25 cellular contexts compared by ENCODE assay signal in the genomic region with DNA sequence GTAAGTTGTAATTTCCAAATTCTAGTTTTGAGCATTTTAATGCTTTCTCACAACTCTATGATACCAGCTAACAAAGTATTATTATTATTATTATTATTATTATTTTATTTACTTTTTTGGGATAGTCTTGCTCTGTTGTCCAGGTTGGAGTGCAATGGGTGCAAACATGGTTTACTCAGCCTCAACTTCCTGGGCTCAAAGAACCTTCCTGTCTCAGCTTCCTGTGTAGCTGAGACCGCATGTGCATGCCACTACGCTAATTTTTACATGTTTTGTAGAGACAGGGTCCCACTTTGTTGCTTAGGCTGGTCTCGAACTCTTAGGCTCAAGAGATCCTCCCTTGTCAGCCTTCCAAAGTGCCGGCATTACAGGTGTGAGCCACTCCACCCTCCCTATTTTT.
"Had no signal": no experiment of that assay in that cellular context is flagged by ENCODE, and none has a peak within 500 bp of the region (broad histone marks: within the 10 kb centered on the region; RNA-seq: fewer than 3 reads in every experiment).

No MANE protein-coding gene starts in this region.

- H3K4me1 Mint-ChIP-seq: stimulated activated naive B cell treated with anti-CD40 and anti-IgM and Interleukin-4, amounts not matched to agents 10 μg/mL and 1 μg/mL and 100 μg/mL, for 72 hours had no signal

- H3K27ac ChIP-seq: heart right ventricle, hepatocyte, left lung, lower lobe of right lung, ovary, right atrium auricular region, right lobe of liver, stomach, testis, thyroid gland, uterus had no signal

- H3K4me1 ChIP-seq: heart right ventricle, left lung, lower lobe of right lung, right atrium auricular region, right lobe of liver, stomach, testis, uterus had no signal

- ATAC-seq: heart right ventricle; left colon; left lung; lower lobe of right lung; naive thymus-derived CD8-positive, alpha-beta T cell; right lobe of liver; stimulated activated naive B cell treated with anti-CD40 and anti-IgM and Interleukin-4, amounts not matched to agents 10 μg/mL and 1 μg/mL and 100 μg/mL, for 72 hours; stimulated activated naive CD8-positive, alpha-beta T cell treated with anti-CD3 and anti-CD28 coated beads, Interleukin-15, Interleukin-2, amounts not matched to agents 100 U/mL and 50 U/mL, for 24 hours had no signal

- H3K4me2 ChIP-seq: hepatocyte had no signal

- DNase-seq: heart right ventricle; kidney glomerular epithelial cell; left colon; left lung; lower lobe of right lung; mammary epithelial cell; mesenchymal stem cell; naive thymus-derived CD8-positive, alpha-beta T cell; ovary; right lobe of liver; stimulated activated CD4-positive, alpha-beta T cell treated with anti-CD3 and anti-CD28 coated beads, Interleukin-12 subunit alpha, Interleukin-12 subunit beta, amount 100 ng/mL, for 4 hours; stimulated activated CD4-positive, alpha-beta T cell treated with anti-CD3 and anti-CD28 coated beads, Interleukin-15, amount 100 ng/mL, for 24 hours; stimulated activated CD4-positive, alpha-beta T cell treated with anti-CD3 and anti-CD28 coated beads, Interleukin-2, amount 100 ng/mL, for 24 hours; stimulated activated CD4-positive, alpha-beta T cell treated with anti-CD3 and anti-CD28 coated beads, Interleukin-4, amount 100 ng/mL, for 1 hour; stimulated activated naive B cell treated with anti-CD40 and anti-IgM and Interleukin-4, amounts not matched to agents 10 μg/mL and 1 μg/mL and 100 μg/mL, for 72 hours; stimulated activated naive CD8-positive, alpha-beta T cell treated with anti-CD3 and anti-CD28 coated beads, Interleukin-15, Interleukin-2, amounts not matched to agents 100 U/mL and 50 U/mL, for 24 hours; stomach; testis; thyroid gland; uterus had no signal

- FAIRE-seq: keratinocyte had no signal

- H3K79me2 ChIP-seq: hepatocyte had no signal

- H3K4me3 Mint-ChIP-seq: stimulated activated naive B cell treated with anti-CD40 and anti-IgM and Interleukin-4, amounts not matched to agents 10 μg/mL and 1 μg/mL and 100 μg/mL, for 72 hours; type B pancreatic cell had no signal

- H3K27ac Mint-ChIP-seq: progenitor cell of endocrine pancreas; stimulated activated naive B cell treated with anti-CD40 and anti-IgM and Interleukin-4, amounts not matched to agents 10 μg/mL and 1 μg/mL and 100 μg/mL, for 72 hours; type B pancreatic cell had no signal

- H3K4me3 ChIP-seq: heart right ventricle, hepatocyte, left lung, lower lobe of right lung, ovary, right atrium auricular region, right lobe of liver, stomach, testis, thyroid gland, uterus had no signal

- H3K9me3 Mint-ChIP-seq: naive thymus-derived CD8-positive, alpha-beta T cell; stimulated activated naive B cell treated with anti-CD40 and anti-IgM and Interleukin-4, amounts not matched to agents 10 μg/mL and 1 μg/mL and 100 μg/mL, for 72 hours; type B pancreatic cell had no signal

- H2AFZ ChIP-seq: hepatocyte had no signal

- H3K27me3 Mint-ChIP-seq: naive thymus-derived CD8-positive, alpha-beta T cell; progenitor cell of endocrine pancreas; stimulated activated naive B cell treated with anti-CD40 and anti-IgM and Interleukin-4, amounts not matched to agents 10 μg/mL and 1 μg/mL and 100 μg/mL, for 72 hours; type B pancreatic cell had no signal

- H3K36me3 ChIP-seq: lower lobe of right lung, ovary, right atrium auricular region, right lobe of liver, thyroid gland, uterus had no signal

- H3K9me3 ChIP-seq: heart right ventricle, left lung, lower lobe of right lung, ovary, right atrium auricular region, right lobe of liver, stomach, testis, thyroid gland, uterus had no signal

- H3K27me3 ChIP-seq: heart right ventricle, hepatocyte, left lung, ovary, right atrium auricular region, right lobe of liver, stomach, testis, thyroid gland, uterus had no signal
